In genomic region chr3:127746400-127747057, GRCh38 we compare ENCODE assay signal across 1 cellular context.
TF ChIP-seq lines count a peak whose summit lies in the region.

No MANE protein-coding gene starts in this region.

TF ChIP-seq in HepG2, 621 proteins besides CTCF, POLR2A, EP300 and RAD21 (continued from another document):
- TF ChIP-seq GMEB1 (CRISPR knock-in tag; IDR thresholded peaks at IDR 0.05; ENCODE audit: borderline replicate concordance) (no peak), SP5 (CRISPR knock-in tag; IDR thresholded peaks at IDR 0.05; ENCODE audit: borderline replicate concordance, low read depth) (no peak), ZBTB14 (CRISPR knock-in tag; IDR thresholded peaks at IDR 0.05) (no peak), ZNF720 (CRISPR knock-in tag; IDR thresholded peaks at IDR 0.05) (no peak), ZNF597 (CRISPR knock-in tag; IDR thresholded peaks at IDR 0.05) (no peak), SRF (IDR thresholded peaks at IDR 0.05; ENCODE audit: low read depth, low read length) (no peak)
